Comparison of ENCODE assay signal across 12 cellular contexts in genomic region chr3:71578045-71578730, GRCh38. TPM values are rescaled to one million over a fixed set of nuclear protein-coding genes. Genes with fewer than 3 reads are reported as not detected.
A peak's percentile ranks its signal among the peaks of the same experiment; 100 is the strongest.
DNase-seq lines count a peak whose midpoint lies in the region; ATAC-seq, FAIRE-seq and TF ChIP-seq lines count a peak whose summit lies in the region.
"Had no signal": no experiment of that assay in that cellular context is flagged by ENCODE, and none has a peak within 500 bp of the region (broad histone marks: within the 10 kb centered on the region; RNA-seq: fewer than 3 reads in every experiment).

No MANE protein-coding gene starts in this region.

- H3K4me1 Mint-ChIP-seq in naive thymus-derived CD4-positive, alpha-beta T cell: peaks cover 10 to 44% (median 31%) of the 10 kb centered on the region in 7 donors

- H3K27me3 ChIP-seq in Karpas-422 (ENCODE audit: low read length) (no peaks in the 10 kb centered on the region), brain microvascular endothelial cell (replicated peaks) (no peaks in the 10 kb centered on the region)
- H3K27me3 ChIP-seq in naive thymus-derived CD4-positive, alpha-beta T cell (ENCODE audit: control insufficient read depth in 2 of 2, insufficient read depth in 2 of 2, low read length in 2 of 2): no peaks in the 10 kb centered on the region

- peak overlapping the region in 8 of 9 donors; percentile 41 to 79 (median 60) for H3K27ac Mint-ChIP-seq in naive thymus-derived CD4-positive, alpha-beta T cell
- H3K27ac Mint-ChIP-seq: activated naive CD8-positive, alpha-beta T cell treated with anti-CD3 and anti-CD28 coated beads, Interleukin-2, amount 10 ng/mL, durations not matched to agents 7 days and 5 days had no signal

- DNase-seq in CD1c-positive myeloid dendritic cell (ENCODE audit: extremely low spot score): peak; percentile 29
- peak; percentile 70 for DNase-seq in Karpas-422
- DNase-seq in brain microvascular endothelial cell: no peak
- DNase-seq in naive thymus-derived CD4-positive, alpha-beta T cell: no peak
- no peak for DNase-seq in GM12892 (ENCODE audit: insufficient read length)
- no peak for DNase-seq in activated CD8-positive, alpha-beta memory T cell treated with anti-CD3 and anti-CD28 coated beads for 24 hours
- DNase-seq in kidney: no peak
- DNase-seq in left lobe of liver (ENCODE audit: low spot score): no peak
- DNase-seq: activated naive CD8-positive, alpha-beta T cell treated with anti-CD3 and anti-CD28 coated beads, Interleukin-2, amount 10 ng/mL, durations not matched to agents 7 days and 5 days had no signal

- H3K4me3 ChIP-seq in Karpas-422 (ENCODE audit: low read length): peak overlapping the region; percentile 81
- H3K4me3 ChIP-seq in brain microvascular endothelial cell (ENCODE audit: low read depth, low read length): peak overlapping the region; percentile 95
- peak overlapping the region; percentile 9 for H3K4me3 ChIP-seq in naive thymus-derived CD4-positive, alpha-beta T cell (ENCODE audit: low read length)
- no peak overlapping the region for H3K4me3 ChIP-seq in kidney (ENCODE audit: low read length in 2 of 2)
- H3K4me3 ChIP-seq: lung had no signal

- no peaks in the 10 kb centered on the region for H4K20me1 ChIP-seq in Karpas-422 (ENCODE audit: insufficient read depth, low read depth, low read length)

- peaks cover 0 to 34% (median 0%) of the 10 kb centered on the region in 5 donors for H3K27me3 Mint-ChIP-seq in naive thymus-derived CD4-positive, alpha-beta T cell
- H3K27me3 Mint-ChIP-seq: activated naive CD8-positive, alpha-beta T cell treated with anti-CD3 and anti-CD28 coated beads, Interleukin-2, amount 10 ng/mL, durations not matched to agents 7 days and 5 days had no signal

- TF ChIP-seq CTCF in brain microvascular endothelial cell (IDR thresholded peaks at IDR 0.05; ENCODE audit: low read depth, low read length, missing control alignments) (no peak), kidney (IDR thresholded peaks at IDR 0.05; ENCODE audit: borderline replicate concordance, extremely low read depth, insufficient read depth) (no peak)

- H3K9me3 ChIP-seq in Karpas-422 (ENCODE audit: low read length) (no peaks in the 10 kb centered on the region), kidney (ENCODE audit: control insufficient read depth in 1 of 2, low read length in 2 of 2) (no peaks in the 10 kb centered on the region)
- no peaks in the 10 kb centered on the region for H3K9me3 ChIP-seq in naive thymus-derived CD4-positive, alpha-beta T cell (ENCODE audit: control insufficient read depth in 2 of 3, low read length in 3 of 3)

- H3K4me3 Mint-ChIP-seq in naive thymus-derived CD4-positive, alpha-beta T cell: peak overlapping the region in 4 of 10 donors; percentile 14 to 49 (median 26)
- H3K4me3 Mint-ChIP-seq: activated naive CD8-positive, alpha-beta T cell treated with anti-CD3 and anti-CD28 coated beads, Interleukin-2, amount 10 ng/mL, durations not matched to agents 7 days and 5 days had no signal

- H3K9me2 ChIP-seq in Karpas-422 (replicated peaks; ENCODE audit: insufficient read depth, low read length): no peaks in the 10 kb centered on the region

- no peak for ATAC-seq in naive thymus-derived CD4-positive, alpha-beta T cell
- ATAC-seq in left lobe of liver: no peak
- ATAC-seq: esophagus mucosa had no signal

- TF ChIP-seq POLR2A in GM12892 (IDR thresholded peaks at IDR 0.05; ENCODE audit: low read depth, low read length): no peak

- H3K9me3 Mint-ChIP-seq in naive thymus-derived CD4-positive, alpha-beta T cell: peaks cover 0 to 3% (median 0%) of the 10 kb centered on the region in 11 donors
- H3K9me3 Mint-ChIP-seq: activated naive CD8-positive, alpha-beta T cell treated with anti-CD3 and anti-CD28 coated beads, Interleukin-2, amount 10 ng/mL, durations not matched to agents 7 days and 5 days had no signal

- H3K4me1 ChIP-seq in Karpas-422 (ENCODE audit: low read length) (peaks cover 72% of the 10 kb centered on the region), kidney (ENCODE audit: control insufficient read depth in 1 of 2, insufficient read depth in 1 of 2, low read depth in 1 of 2, low read length in 2 of 2) (peaks cover 0 to 2% of the 10 kb centered on the region in 2 donors)
- H3K4me1 ChIP-seq in naive thymus-derived CD4-positive, alpha-beta T cell (ENCODE audit: control insufficient read depth in 2 of 2, insufficient read depth in 2 of 2, low read length in 2 of 2): no peaks in the 10 kb centered on the region

- H2AFZ ChIP-seq in Karpas-422 (ENCODE audit: low read length): no peak overlapping the region

- H3K9ac ChIP-seq in Karpas-422 (ENCODE audit: low read length) (peak overlapping the region; percentile 98), kidney (ENCODE audit: low read length in 2 of 2) (no peak overlapping the region)

- POLR2A ChIA-PET in naive thymus-derived CD4-positive, alpha-beta T cell (lab: Charles Lee): interaction anchor here (0.8 kb wide), 1 partner anchor 647 kb away, joined by 5 read pairs; no protein-coding TSS in a partner anchor

- H3K27ac ChIP-seq in Karpas-422 (ENCODE audit: low read length) (peak overlapping the region; percentile 97), brain microvascular endothelial cell (no peak overlapping the region), kidney (ENCODE audit: low read depth in 2 of 2, low read length in 2 of 2) (no peak overlapping the region)
- no peak overlapping the region for H3K27ac ChIP-seq in naive thymus-derived CD4-positive, alpha-beta T cell (ENCODE audit: low read depth, low read length)

- peak overlapping the region; percentile 93 for H3K4me2 ChIP-seq in Karpas-422 (ENCODE audit: low read depth, low read length, poor library complexity, severe bottlenecking)

- intact Hi-C loops in naive thymus-derived CD4-positive, alpha-beta T cell (cut with micrococcal nuclease): no loop called here
- intact Hi-C loops in kidney (cut with DNase I): no loop called here

- FAIRE-seq in GM12892 (lab: Jason Lieb, UNC) (no peak), kidney (lab: Jason Lieb, UNC) (no peak)
- FAIRE-seq: GM18507 had no signal

- H3K36me3 Mint-ChIP-seq in naive thymus-derived CD4-positive, alpha-beta T cell: peaks cover 0 to 3% (median 0%) of the 10 kb centered on the region in 5 donors

- H3K36me3 ChIP-seq in Karpas-422 (ENCODE audit: insufficient read depth, low read length) (peaks cover 32% of the 10 kb centered on the region; the same call in 1 of the 2 replicates), brain microvascular endothelial cell (replicated peaks) (no peaks in the 10 kb centered on the region), kidney (ENCODE audit: control insufficient read depth in 1 of 2, insufficient read depth in 2 of 2, low read length in 2 of 2) (no peaks in the 10 kb centered on the region)
- H3K36me3 ChIP-seq in naive thymus-derived CD4-positive, alpha-beta T cell (ENCODE audit: control insufficient read depth in 2 of 3, insufficient read depth in 3 of 3, low read length in 3 of 3): peaks cover 0 to 9% (median 0%) of the 10 kb centered on the region in 3 experiments

- peaks cover 93% of the 10 kb centered on the region for H3K79me2 ChIP-seq in Karpas-422 (ENCODE audit: low read length)

- in situ Hi-C loops in brain microvascular endothelial cell (cut with HindIII; ENCODE audit: low pct_ligation_motif_present, low sequenced_read_pairs): no loop called here

- CTCF ChIA-PET in naive thymus-derived CD4-positive, alpha-beta T cell (lab: Charles Lee): interaction anchor here (0.5 kb wide), 1 partner anchor 516 kb away, joined by 3 read pairs; no protein-coding TSS in a partner anchor

RNA-seq across cellular contexts. Expression of gene FOXP1, which starts 5.3 kb away (rescaled TPM):
- 202 and 334 TPM in 2 replicates for total RNA-seq in Karpas-422 (2014; rRNA removed; shearing (Covaris generic); ENCODE audit: low replicate concordance)
- total RNA-seq in naive thymus-derived CD4-positive, alpha-beta T cell: 100 to 1,000 TPM; 104 to 537 (median 456) TPM
- 100 to 1,000 TPM; 408 to 431 TPM for polyA plus RNA-seq in naive thymus-derived CD4-positive, alpha-beta T cell
- 1.2 TPM for polyA plus RNA-seq in GM12892 (2012; ENCODE audit: missing spikeins)
- total RNA-seq in kidney: 87.2 TPM
- polyA plus RNA-seq in kidney (ENCODE audit: insufficient read depth, low read depth, low replicate concordance): 6.7 TPM
- total RNA-seq in left lobe of liver: 26.1 TPM

Comparison
In these comparisons a context has a peak if more than half of its experiments do, and no peak if none do; other contexts are left out.
1. DNase-seq: peak in CD1c-positive myeloid dendritic cell (single experiment) and Karpas-422 (single experiment); none in brain microvascular endothelial cell (single experiment), naive thymus-derived CD4-positive, alpha-beta T cell (0 of 9), GM12892 (single experiment), activated CD8-positive, alpha-beta memory T cell treated with anti-CD3 and anti-CD28 coated beads for 24 hours (single experiment), kidney (single experiment) and left lobe of liver (single experiment).
2. H3K4me3 ChIP-seq: peak in Karpas-422 (single experiment), brain microvascular endothelial cell (single experiment) and naive thymus-derived CD4-positive, alpha-beta T cell (single experiment); none in kidney (0 of 2).